8 cellular contexts compared by ENCODE assay signal in genomic region chr3:151918253-151919029, GRCh38. TPM values are rescaled to one million over a fixed set of nuclear protein-coding genes. Genes with fewer than 3 reads are reported as not detected.
DNase-seq lines count a peak whose midpoint lies in the region; ATAC-seq, FAIRE-seq and TF ChIP-seq lines count a peak whose summit lies in the region.

No MANE protein-coding gene starts in this region.

- intact Hi-C loops in CD14-positive monocyte (cut with micrococcal nuclease) = loop anchor here (2.0 to 10.0 kb wide), 4 partner anchors 74 to 624 kb away; no protein-coding TSS in a partner anchor

- H3K9me3 Mint-ChIP-seq in CD14-positive monocyte (peaks cover 4 to 13% (median 6%) of the 10 kb centered on the region in 7 donors), endothelial cell (ENCODE audit: unreplicated experiment) (no peaks in the 10 kb centered on the region), naive B cell (no peaks in the 10 kb centered on the region)

- H3K4me1 Mint-ChIP-seq in CD14-positive monocyte = no peaks in the 10 kb centered on the region
- peaks cover 3% of the 10 kb centered on the region for H3K4me1 Mint-ChIP-seq in endothelial cell (ENCODE audit: unreplicated experiment)
- no peaks in the 10 kb centered on the region for H3K4me1 Mint-ChIP-seq in naive B cell

- H3K4me3 Mint-ChIP-seq in CD14-positive monocyte (no peak overlapping the region), endothelial cell (ENCODE audit: unreplicated experiment) (no peak overlapping the region), naive B cell (no peak overlapping the region)

- H3K9me3 ChIP-seq in KOPT-K1 (ENCODE audit: insufficient read depth, low read length, poor library complexity, severe bottlenecking) = no peaks in the 10 kb centered on the region

- ATAC-seq in GM18907 (IDR thresholded peaks at IDR 0.05; ENCODE audit: unreplicated experiment) (peak; percentile 77), naive B cell (ENCODE audit: low read depth in 2 of 2) (no peak)

- peak; percentile 85 for FAIRE-seq in RCC 7860 (lab: Jason Lieb, UNC)

- no peaks in the 10 kb centered on the region for H3K36me3 Mint-ChIP-seq in CD14-positive monocyte
- no peaks in the 10 kb centered on the region for H3K36me3 Mint-ChIP-seq in endothelial cell (ENCODE audit: low read depth, unreplicated experiment)
- H3K36me3 Mint-ChIP-seq in naive B cell = no peaks in the 10 kb centered on the region

- DNase-seq in CD14-positive monocyte (ENCODE audit: low spot score) (no peak), RCC 7860 (ENCODE audit: low spot score) (peak; percentile 40), endothelial cell (ENCODE audit: low spot score) (no peak), naive B cell (peak; percentile 3), NCI-H187 treated with DMSO at 0.1 percent for 48 hours (lab: John Stamatoyannopoulos, UW) (no peak), ureter (ENCODE audit: low spot score) (no peak)

- H3K27me3 Mint-ChIP-seq in CD14-positive monocyte (ENCODE audit: low read depth in 3 of 3) (no peaks in the 10 kb centered on the region), endothelial cell (ENCODE audit: unreplicated experiment) (peaks cover 2% of the 10 kb centered on the region), naive B cell (no peaks in the 10 kb centered on the region)

- no peaks in the 10 kb centered on the region for H3K36me3 ChIP-seq in KOPT-K1 (ENCODE audit: insufficient read depth, low read length)

- H3K27ac ChIP-seq in KOPT-K1 (ENCODE audit: low read depth, low read length, poor library complexity, severe bottlenecking) = peak overlapping the region; percentile 30

- peak; percentile 84 for TF ChIP-seq CTCF in CD14-positive monocyte (IDR thresholded peaks at IDR 0.05)
- TF ChIP-seq CTCF in endothelial cell (IDR thresholded peaks at IDR 0.05; ENCODE audit: unreplicated experiment) = peak; percentile 45

- H3K27ac Mint-ChIP-seq in CD14-positive monocyte = no peak overlapping the region
- no peak overlapping the region for H3K27ac Mint-ChIP-seq in endothelial cell (ENCODE audit: unreplicated experiment)
- no peak overlapping the region for H3K27ac Mint-ChIP-seq in naive B cell

RNA-seq across cellular contexts. Expression of gene SUCNR1, which starts 45.0 kb away (rescaled TPM):
- polyA plus RNA-seq in CD14-positive monocyte (under 1 TPM; 0.20 to 0.28 TPM), naive B cell (ENCODE audit: low read depth in 6 of 6) (under 1 TPM in 1 of 6 donors, not detected in 5; 0.07 TPM)
- total RNA-seq in endothelial cell (ENCODE audit: unreplicated experiment) (0.05 TPM), ureter (0.34 TPM)

Comparison
In these comparisons a context has a peak if more than half of its experiments do, and no peak if none do; other contexts are left out.
1. DNase-seq: peak in RCC 7860 (single experiment) and naive B cell (single experiment); none in CD14-positive monocyte (single experiment), endothelial cell (single experiment), NCI-H187 treated with DMSO at 0.1 percent for 48 hours (single experiment) and ureter (single experiment).